In the genomic region with DNA sequence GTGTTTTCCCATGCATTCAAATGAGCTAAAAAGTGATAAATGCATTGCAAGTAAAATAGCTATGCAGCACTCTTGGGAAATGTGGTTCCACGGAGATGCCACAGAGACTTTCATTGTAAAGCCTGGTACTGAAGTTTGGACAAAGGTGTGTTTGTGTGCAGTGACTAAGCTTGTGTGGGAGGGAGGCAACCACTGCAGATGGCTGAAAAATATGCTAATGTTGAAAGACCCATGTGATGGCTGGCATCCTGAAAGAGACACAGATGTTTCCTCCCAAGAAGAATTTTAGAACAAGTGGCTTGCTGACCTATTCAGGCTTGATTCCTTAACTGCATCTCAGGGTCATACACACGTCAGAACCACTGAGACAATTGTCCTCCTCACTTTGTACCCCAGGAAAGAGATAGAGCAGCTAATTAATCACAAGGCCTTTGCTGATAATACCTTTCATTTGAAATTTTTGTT, we compare ENCODE assay signal across 1 cellular context.
TF ChIP-seq lines count a peak whose summit lies in the region.

No MANE protein-coding gene starts in this region.

TF ChIP-seq in GM12878, 131 proteins besides CTCF, POLR2A, EP300 and RAD21 (continued from another document):
- TF ChIP-seq, protein P1, sequence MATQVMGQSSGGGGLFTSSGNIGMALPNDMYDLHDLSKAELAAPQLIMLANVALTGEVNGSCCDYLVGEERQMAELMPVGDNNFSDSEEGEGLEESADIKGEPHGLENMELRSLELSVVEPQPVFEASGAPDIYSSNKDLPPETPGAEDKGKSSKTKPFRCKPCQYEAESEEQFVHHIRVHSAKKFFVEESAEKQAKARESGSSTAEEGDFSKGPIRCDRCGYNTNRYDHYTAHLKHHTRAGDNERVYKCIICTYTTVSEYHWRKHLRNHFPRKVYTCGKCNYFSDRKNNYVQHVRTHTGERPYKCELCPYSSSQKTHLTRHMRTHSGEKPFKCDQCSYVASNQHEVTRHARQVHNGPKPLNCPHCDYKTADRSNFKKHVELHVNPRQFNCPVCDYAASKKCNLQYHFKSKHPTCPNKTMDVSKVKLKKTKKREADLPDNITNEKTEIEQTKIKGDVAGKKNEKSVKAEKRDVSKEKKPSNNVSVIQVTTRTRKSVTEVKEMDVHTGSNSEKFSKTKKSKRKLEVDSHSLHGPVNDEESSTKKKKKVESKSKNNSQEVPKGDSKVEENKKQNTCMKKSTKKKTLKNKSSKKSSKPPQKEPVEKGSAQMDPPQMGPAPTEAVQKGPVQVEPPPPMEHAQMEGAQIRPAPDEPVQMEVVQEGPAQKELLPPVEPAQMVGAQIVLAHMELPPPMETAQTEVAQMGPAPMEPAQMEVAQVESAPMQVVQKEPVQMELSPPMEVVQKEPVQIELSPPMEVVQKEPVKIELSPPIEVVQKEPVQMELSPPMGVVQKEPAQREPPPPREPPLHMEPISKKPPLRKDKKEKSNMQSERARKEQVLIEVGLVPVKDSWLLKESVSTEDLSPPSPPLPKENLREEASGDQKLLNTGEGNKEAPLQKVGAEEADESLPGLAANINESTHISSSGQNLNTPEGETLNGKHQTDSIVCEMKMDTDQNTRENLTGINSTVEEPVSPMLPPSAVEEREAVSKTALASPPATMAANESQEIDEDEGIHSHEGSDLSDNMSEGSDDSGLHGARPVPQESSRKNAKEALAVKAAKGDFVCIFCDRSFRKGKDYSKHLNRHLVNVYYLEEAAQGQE (IDR thresholded peaks at IDR 0.05; ENCODE audit: low read depth, low read length): no peak
- TF ChIP-seq KLF5 (IDR thresholded peaks at IDR 0.05; ENCODE audit: partially characterized antibody) (peak; percentile 56), PML (IDR thresholded peaks at IDR 0.05; ENCODE audit: low read length) (no peak), PAX5 (IDR thresholded peaks at IDR 0.05; ENCODE audit: borderline replicate concordance, low read depth, low read length) (peak; percentile 80), ZNF24 (IDR thresholded peaks at IDR 0.05) (no peak), TBL1XR1 (IDR thresholded peaks at IDR 0.05; ENCODE audit: low read depth, low read length) (peak; percentile 79; the same call in 1 of the 2 replicates), SIX5 (IDR thresholded peaks at IDR 0.05; ENCODE audit: low read depth, low read length, severe bottlenecking) (no peak), MEF2A (IDR thresholded peaks at IDR 0.05; ENCODE audit: insufficient read depth, low read depth, low read length) (0 out of 2 replicates have a peak, but pooled peaks have one; percentile 23), IKZF1 (conservative IDR thresholded peaks at IDR 0.05) (peak; percentile 81), TCF3 (IDR thresholded peaks at IDR 0.05; ENCODE audit: borderline replicate concordance, insufficient read depth, low read depth, low read length) (peak; percentile 57; the same call in 1 of the 2 replicates), MYB (IDR thresholded peaks at IDR 0.05; ENCODE audit: borderline replicate concordance, low read depth, low read length) (0 out of 2 replicates have a peak, but pooled peaks have one; percentile 42), BMI1 (IDR thresholded peaks at IDR 0.05; ENCODE audit: borderline replicate concordance) (peak; percentile 81), ZNF622 (IDR thresholded peaks at IDR 0.05) (no peak), BHLHE40 (IDR thresholded peaks at IDR 0.05; ENCODE audit: borderline replicate concordance in 1 of 2, low read depth in 2 of 2, low read length in 1 of 2) (peak; percentile 58 to 61), CHD1 (IDR thresholded peaks at IDR 0.05; ENCODE audit: low read depth, low read length) (no peak)
- TF ChIP-seq, protein P2, sequence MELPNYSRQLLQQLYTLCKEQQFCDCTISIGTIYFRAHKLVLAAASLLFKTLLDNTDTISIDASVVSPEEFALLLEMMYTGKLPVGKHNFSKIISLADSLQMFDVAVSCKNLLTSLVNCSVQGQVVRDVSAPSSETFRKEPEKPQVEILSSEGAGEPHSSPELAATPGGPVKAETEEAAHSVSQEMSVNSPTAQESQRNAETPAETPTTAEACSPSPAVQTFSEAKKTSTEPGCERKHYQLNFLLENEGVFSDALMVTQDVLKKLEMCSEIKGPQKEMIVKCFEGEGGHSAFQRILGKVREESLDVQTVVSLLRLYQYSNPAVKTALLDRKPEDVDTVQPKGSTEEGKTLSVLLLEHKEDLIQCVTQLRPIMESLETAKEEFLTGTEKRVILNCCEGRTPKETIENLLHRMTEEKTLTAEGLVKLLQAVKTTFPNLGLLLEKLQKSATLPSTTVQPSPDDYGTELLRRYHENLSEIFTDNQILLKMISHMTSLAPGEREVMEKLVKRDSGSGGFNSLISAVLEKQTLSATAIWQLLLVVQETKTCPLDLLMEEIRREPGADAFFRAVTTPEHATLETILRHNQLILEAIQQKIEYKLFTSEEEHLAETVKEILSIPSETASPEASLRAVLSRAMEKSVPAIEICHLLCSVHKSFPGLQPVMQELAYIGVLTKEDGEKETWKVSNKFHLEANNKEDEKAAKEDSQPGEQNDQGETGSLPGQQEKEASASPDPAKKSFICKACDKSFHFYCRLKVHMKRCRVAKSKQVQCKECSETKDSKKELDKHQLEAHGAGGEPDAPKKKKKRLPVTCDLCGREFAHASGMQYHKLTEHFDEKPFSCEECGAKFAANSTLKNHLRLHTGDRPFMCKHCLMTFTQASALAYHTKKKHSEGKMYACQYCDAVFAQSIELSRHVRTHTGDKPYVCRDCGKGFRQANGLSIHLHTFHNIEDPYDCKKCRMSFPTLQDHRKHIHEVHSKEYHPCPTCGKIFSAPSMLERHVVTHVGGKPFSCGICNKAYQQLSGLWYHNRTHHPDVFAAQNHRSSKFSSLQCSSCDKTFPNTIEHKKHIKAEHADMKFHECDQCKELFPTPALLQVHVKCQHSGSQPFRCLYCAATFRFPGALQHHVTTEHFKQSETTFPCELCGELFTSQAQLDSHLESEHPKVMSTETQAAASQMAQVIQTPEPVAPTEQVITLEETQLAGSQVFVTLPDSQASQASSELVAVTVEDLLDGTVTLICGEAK (IDR thresholded peaks at IDR 0.05; ENCODE audit: borderline replicate concordance): no peak; the same call in 1 of the 2 replicates
- TF ChIP-seq, protein P3, sequence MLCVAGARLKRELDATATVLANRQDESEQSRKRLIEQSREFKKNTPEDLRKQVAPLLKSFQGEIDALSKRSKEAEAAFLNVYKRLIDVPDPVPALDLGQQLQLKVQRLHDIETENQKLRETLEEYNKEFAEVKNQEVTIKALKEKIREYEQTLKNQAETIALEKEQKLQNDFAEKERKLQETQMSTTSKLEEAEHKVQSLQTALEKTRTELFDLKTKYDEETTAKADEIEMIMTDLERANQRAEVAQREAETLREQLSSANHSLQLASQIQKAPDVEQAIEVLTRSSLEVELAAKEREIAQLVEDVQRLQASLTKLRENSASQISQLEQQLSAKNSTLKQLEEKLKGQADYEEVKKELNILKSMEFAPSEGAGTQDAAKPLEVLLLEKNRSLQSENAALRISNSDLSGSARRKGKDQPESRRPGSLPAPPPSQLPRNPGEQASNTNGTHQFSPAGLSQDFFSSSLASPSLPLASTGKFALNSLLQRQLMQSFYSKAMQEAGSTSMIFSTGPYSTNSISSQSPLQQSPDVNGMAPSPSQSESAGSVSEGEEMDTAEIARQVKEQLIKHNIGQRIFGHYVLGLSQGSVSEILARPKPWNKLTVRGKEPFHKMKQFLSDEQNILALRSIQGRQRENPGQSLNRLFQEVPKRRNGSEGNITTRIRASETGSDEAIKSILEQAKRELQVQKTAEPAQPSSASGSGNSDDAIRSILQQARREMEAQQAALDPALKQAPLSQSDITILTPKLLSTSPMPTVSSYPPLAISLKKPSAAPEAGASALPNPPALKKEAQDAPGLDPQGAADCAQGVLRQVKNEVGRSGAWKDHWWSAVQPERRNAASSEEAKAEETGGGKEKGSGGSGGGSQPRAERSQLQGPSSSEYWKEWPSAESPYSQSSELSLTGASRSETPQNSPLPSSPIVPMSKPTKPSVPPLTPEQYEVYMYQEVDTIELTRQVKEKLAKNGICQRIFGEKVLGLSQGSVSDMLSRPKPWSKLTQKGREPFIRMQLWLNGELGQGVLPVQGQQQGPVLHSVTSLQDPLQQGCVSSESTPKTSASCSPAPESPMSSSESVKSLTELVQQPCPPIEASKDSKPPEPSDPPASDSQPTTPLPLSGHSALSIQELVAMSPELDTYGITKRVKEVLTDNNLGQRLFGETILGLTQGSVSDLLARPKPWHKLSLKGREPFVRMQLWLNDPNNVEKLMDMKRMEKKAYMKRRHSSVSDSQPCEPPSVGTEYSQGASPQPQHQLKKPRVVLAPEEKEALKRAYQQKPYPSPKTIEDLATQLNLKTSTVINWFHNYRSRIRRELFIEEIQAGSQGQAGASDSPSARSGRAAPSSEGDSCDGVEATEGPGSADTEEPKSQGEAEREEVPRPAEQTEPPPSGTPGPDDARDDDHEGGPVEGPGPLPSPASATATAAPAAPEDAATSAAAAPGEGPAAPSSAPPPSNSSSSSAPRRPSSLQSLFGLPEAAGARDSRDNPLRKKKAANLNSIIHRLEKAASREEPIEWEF (IDR thresholded peaks at IDR 0.05; ENCODE audit: insufficient replicate concordance, low read depth, low read length): peak; percentile 8
- TF ChIP-seq, protein P4, sequence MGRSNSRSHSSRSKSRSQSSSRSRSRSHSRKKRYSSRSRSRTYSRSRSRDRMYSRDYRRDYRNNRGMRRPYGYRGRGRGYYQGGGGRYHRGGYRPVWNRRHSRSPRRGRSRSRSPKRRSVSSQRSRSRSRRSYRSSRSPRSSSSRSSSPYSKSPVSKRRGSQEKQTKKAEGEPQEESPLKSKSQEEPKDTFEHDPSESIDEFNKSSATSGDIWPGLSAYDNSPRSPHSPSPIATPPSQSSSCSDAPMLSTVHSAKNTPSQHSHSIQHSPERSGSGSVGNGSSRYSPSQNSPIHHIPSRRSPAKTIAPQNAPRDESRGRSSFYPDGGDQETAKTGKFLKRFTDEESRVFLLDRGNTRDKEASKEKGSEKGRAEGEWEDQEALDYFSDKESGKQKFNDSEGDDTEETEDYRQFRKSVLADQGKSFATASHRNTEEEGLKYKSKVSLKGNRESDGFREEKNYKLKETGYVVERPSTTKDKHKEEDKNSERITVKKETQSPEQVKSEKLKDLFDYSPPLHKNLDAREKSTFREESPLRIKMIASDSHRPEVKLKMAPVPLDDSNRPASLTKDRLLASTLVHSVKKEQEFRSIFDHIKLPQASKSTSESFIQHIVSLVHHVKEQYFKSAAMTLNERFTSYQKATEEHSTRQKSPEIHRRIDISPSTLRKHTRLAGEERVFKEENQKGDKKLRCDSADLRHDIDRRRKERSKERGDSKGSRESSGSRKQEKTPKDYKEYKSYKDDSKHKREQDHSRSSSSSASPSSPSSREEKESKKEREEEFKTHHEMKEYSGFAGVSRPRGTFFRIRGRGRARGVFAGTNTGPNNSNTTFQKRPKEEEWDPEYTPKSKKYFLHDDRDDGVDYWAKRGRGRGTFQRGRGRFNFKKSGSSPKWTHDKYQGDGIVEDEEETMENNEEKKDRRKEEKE (IDR thresholded peaks at IDR 0.05): no peak
